Comparison of ENCODE assay signal across 9 cellular contexts in the genomic region with DNA sequence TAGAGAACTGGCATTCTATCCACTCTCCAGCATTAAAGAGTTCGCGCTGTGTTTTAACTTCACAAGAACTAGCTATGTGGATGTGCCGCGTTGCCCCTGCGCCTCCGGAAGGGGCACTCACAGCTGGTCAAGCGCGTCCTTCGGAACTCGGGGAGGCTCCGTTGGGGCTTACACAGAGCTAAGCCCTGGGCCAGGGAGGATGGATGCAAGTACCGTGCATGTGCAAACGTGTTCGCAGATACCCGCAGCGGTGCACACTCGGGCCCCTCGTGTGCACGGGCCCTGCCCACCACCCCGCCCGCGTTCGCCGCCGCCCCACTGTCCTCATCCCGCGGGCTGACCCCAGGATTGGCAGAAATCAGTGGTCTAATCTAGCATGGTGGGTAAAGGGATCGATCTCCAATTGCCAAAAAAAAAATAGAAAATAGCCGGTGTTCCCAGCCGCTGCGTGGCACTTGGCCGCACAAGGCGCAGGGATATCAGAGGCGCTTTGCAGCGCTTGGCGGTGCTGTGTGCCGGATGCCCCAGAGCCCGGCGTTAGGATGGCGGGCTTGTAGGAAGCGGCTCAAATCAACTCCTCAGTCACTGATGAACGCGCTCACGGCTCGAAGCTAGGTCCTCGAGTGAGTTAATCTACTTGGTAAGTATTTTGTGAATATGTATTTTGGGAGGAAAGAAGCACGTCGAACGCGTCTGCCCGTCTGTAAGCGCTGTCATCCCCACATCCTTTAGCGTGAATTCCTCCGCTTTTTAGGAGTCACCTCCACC. TPM values are rescaled to one million over a fixed set of nuclear protein-coding genes. Genes with fewer than 3 reads are reported as not detected.
A peak's percentile ranks its signal among the peaks of the same experiment; 100 is the strongest.
DNase-seq lines count a peak whose midpoint lies in the region; ATAC-seq, FAIRE-seq and TF ChIP-seq lines count a peak whose summit lies in the region.
"Had no signal": no experiment of that assay in that cellular context is flagged by ENCODE, and none has a peak within 500 bp of the region (broad histone marks: within the 10 kb centered on the region; RNA-seq: fewer than 3 reads in every experiment).

No MANE protein-coding gene starts in this region.

- H3K4me2 ChIP-seq in astrocyte (ENCODE audit: low read length), result peak overlapping the region; percentile 100

- ATAC-seq in stimulated activated naive CD8-positive, alpha-beta T cell treated with anti-CD3 and anti-CD28 coated beads, Interleukin-15, Interleukin-2, amounts not matched to agents 100 U/mL and 50 U/mL, for 24 hours, result peak; percentile 24
- ATAC-seq in HG03432 (IDR thresholded peaks at IDR 0.05; ENCODE audit: unreplicated experiment), result no peak

- POLR2A ChIA-PET in HEK293T (lab: Yijun Ruan, JAX), result interaction anchor here (1.2 kb wide), 1 partner anchor 9 kb away, joined by 4 read pairs; no protein-coding TSS in a partner anchor

- peak overlapping the region; percentile 93 for H3K4me3 Mint-ChIP-seq in astrocyte (ENCODE audit: unreplicated experiment)

- TF ChIP-seq CTCF in astrocyte (IDR thresholded peaks at IDR 0.05; ENCODE audit: insufficient read depth, low read depth, low read length), result peak; percentile 11

- H3K27ac ChIP-seq in ACC112 (ENCODE audit: low read depth, low read length) (no peak overlapping the region), astrocyte (ENCODE audit: low read depth, low read length) (peak overlapping the region; percentile 36)

- DNase-seq in HEK293T (ENCODE audit: extremely low spot score), result peak; percentile 39
- DNase-seq in astrocyte (ENCODE audit: low read depth), result peak; percentile 70
- peak; percentile 34 for DNase-seq in iPS-NIHi7 (ENCODE audit: extremely low spot score)
- DNase-seq in stimulated activated naive CD8-positive, alpha-beta T cell treated with anti-CD3 and anti-CD28 coated beads, Interleukin-15, Interleukin-2, amounts not matched to agents 100 U/mL and 50 U/mL, for 24 hours, result peak; percentile 6
- DNase-seq in T1000 (lab: John Stamatoyannopoulos, UW), result no peak
- no peak for DNase-seq in NCI-H2196 treated with DMSO at 0.1 percent for 48 hours (lab: John Stamatoyannopoulos, UW; ENCODE audit: unreplicated experiment)

- peaks cover 38% of the 10 kb centered on the region for H3K27me3 Mint-ChIP-seq in astrocyte (ENCODE audit: low read depth, unreplicated experiment)

- H4K20me1 ChIP-seq in astrocyte (ENCODE audit: insufficient read depth, low read length), result peaks cover 3% of the 10 kb centered on the region

- peak overlapping the region; percentile 80 for H3K9ac ChIP-seq in astrocyte (ENCODE audit: low read length)

- H3K27me3 ChIP-seq in ACC112 (ENCODE audit: insufficient read depth, low read length), result peaks cover 98% of the 10 kb centered on the region
- no peaks in the 10 kb centered on the region for H3K27me3 ChIP-seq in astrocyte (ENCODE audit: insufficient read depth, low read length)

- CTCF ChIA-PET in HEK293T (lab: Yijun Ruan, JAX), result no interaction called here

- H3K79me2 ChIP-seq in ACC112 (ENCODE audit: control insufficient read depth, insufficient read depth, low read length, unreplicated experiment), result no peaks in the 10 kb centered on the region
- peaks cover 26% of the 10 kb centered on the region for H3K79me2 ChIP-seq in astrocyte (ENCODE audit: insufficient read depth, low read length)

- peaks cover 5% of the 10 kb centered on the region for H3K9me3 Mint-ChIP-seq in astrocyte (ENCODE audit: unreplicated experiment)

- H2AFZ ChIP-seq in ACC112 (ENCODE audit: low read length, unreplicated experiment) (peak overlapping the region; percentile 31), astrocyte (ENCODE audit: low read depth, low read length) (peak overlapping the region; percentile 77)

- no peaks in the 10 kb centered on the region for H3K36me3 Mint-ChIP-seq in astrocyte (ENCODE audit: low read depth, unreplicated experiment)

- H3K4me1 ChIP-seq in ACC112 (ENCODE audit: control insufficient read depth, insufficient read depth, low read length, unreplicated experiment) (peaks cover 3% of the 10 kb centered on the region), astrocyte (ENCODE audit: insufficient read depth, low read length) (peaks cover 34% of the 10 kb centered on the region)

- peak overlapping the region; percentile 64 for H3K4me3 ChIP-seq in ACC112 (ENCODE audit: low read depth, low read length)
- H3K4me3 ChIP-seq in astrocyte (ENCODE audit: insufficient read depth, low read depth, low read length), result peak overlapping the region; percentile 90

- no peak for FAIRE-seq in astrocyte (lab: Jason Lieb, UNC)

- H3K9me3 ChIP-seq in astrocyte (ENCODE audit: insufficient read depth, low read depth, low read length), result no peaks in the 10 kb centered on the region
- H3K9me3 ChIP-seq: adrenal gland had no signal

- peak overlapping the region; percentile 85 for H3K27ac Mint-ChIP-seq in astrocyte (ENCODE audit: unreplicated experiment)

- H3K36me3 ChIP-seq in ACC112 (ENCODE audit: insufficient read depth, low read length), result no peaks in the 10 kb centered on the region
- H3K36me3 ChIP-seq in astrocyte (ENCODE audit: insufficient read depth, low read length), result no peaks in the 10 kb centered on the region
- H3K36me3 ChIP-seq: adrenal gland had no signal

- peaks cover 17% of the 10 kb centered on the region for H3K4me1 Mint-ChIP-seq in astrocyte (ENCODE audit: low read depth, unreplicated experiment)

TF ChIP-seq in HEK293T, 16 proteins besides CTCF, POLR2A, EP300 and RAD21:
- TF ChIP-seq ARNT (IDR thresholded peaks at IDR 0.05) (no peak), SUZ12 (IDR thresholded peaks at IDR 0.05) (no peak), ZNF384 (IDR thresholded peaks at IDR 0.05) (no peak), FOXK2 (IDR thresholded peaks at IDR 0.05) (no peak), BHLHE40 (IDR thresholded peaks at IDR 0.05; ENCODE audit: borderline replicate concordance) (no peak), TARDBP (IDR thresholded peaks at IDR 0.05) (no peak), FOXA1 (IDR thresholded peaks at IDR 0.05) (no peak), FOXM1 (IDR thresholded peaks at IDR 0.05; ENCODE audit: borderline replicate concordance) (no peak), L3MBTL2 (conservative IDR thresholded peaks at IDR 0.05) (no peak; the same call in 1 of the 2 replicates), NFRKB (IDR thresholded peaks at IDR 0.05) (no peak), CTBP1 (IDR thresholded peaks at IDR 0.05; ENCODE audit: borderline replicate concordance) (no peak), ELF4 (IDR thresholded peaks at IDR 0.05) (no peak), HDGF (IDR thresholded peaks at IDR 0.05; ENCODE audit: borderline replicate concordance) (no peak), SP1 (IDR thresholded peaks at IDR 0.05) (no peak), LEF1 (IDR thresholded peaks at IDR 0.05; ENCODE audit: borderline replicate concordance) (no peak)
- TF ChIP-seq, protein P1, sequence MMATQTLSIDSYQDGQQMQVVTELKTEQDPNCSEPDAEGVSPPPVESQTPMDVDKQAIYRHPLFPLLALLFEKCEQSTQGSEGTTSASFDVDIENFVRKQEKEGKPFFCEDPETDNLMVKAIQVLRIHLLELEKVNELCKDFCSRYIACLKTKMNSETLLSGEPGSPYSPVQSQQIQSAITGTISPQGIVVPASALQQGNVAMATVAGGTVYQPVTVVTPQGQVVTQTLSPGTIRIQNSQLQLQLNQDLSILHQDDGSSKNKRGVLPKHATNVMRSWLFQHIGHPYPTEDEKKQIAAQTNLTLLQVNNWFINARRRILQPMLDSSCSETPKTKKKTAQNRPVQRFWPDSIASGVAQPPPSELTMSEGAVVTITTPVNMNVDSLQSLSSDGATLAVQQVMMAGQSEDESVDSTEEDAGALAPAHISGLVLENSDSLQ (IDR thresholded peaks at IDR 0.05), result no peak

RNA-seq across cellular contexts. Expression of a gene that starts 1.0 kb away (rescaled TPM):
- total RNA-seq in astrocyte, result 9.1 and 12.5 TPM in 2 replicates

Comparison
In these comparisons a context has a peak if more than half of its experiments do, and no peak if none do; other contexts are left out.
1. DNase-seq: peak in HEK293T (single experiment), astrocyte (single experiment), iPS-NIHi7 (single experiment) and stimulated activated naive CD8-positive, alpha-beta T cell treated with anti-CD3 and anti-CD28 coated beads, Interleukin-15, Interleukin-2, amounts not matched to agents 100 U/mL and 50 U/mL, for 24 hours (single experiment); none in T1000 (single experiment) and NCI-H2196 treated with DMSO at 0.1 percent for 48 hours (single experiment).